In the genomic region with DNA sequence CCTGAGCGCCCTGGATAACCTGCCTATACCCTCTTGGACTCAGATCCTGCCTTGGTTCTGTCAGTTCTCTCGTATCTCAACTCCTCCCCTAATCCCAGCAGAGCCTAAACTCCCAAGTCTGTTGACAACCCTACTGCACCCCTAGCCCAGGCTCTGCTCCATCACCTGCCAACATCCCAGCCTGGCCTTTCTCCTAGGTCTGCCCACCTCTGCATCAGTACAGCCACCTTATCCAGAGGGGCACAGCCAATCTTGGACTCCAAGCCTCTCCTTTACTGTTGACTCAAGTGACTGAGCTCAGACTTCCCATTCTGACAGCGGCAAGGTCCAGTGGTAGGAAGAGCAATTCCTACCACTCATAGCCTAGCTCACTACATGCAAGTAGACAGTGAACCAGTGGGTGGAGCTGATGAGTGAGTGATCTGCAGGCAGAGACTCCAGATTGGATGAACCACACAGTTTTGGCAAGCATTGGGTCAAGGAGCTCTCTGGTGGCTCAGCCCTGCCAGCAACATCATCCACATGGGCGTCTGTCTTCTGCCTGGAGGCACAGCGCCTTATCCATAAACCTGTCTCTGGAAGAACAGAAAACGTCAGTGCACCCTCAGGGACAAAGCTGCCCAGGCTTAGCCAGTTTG, we compare ENCODE assay signal across 1 cellular context.
TF ChIP-seq lines count a peak whose summit lies in the region.

No MANE protein-coding gene starts in this region.

TF ChIP-seq in endothelial cell of umbilical vein, 7 proteins besides CTCF, POLR2A, EP300 and RAD21 (continued from another document):
- TF ChIP-seq JUN (IDR thresholded peaks at IDR 0.05; ENCODE audit: borderline replicate concordance, insufficient read depth, insufficient read length, low read depth) = no peak
